Comparison of ENCODE assay signal across 8 cellular contexts in genomic region chr3:11367116-11367781, GRCh38.
DNase-seq lines count a peak whose midpoint lies in the region; ATAC-seq, FAIRE-seq and TF ChIP-seq lines count a peak whose summit lies in the region.

No MANE protein-coding gene starts in this region.

- H3K27ac ChIP-seq in kidney (ENCODE audit: low read depth in 2 of 2, low read length in 2 of 2), result peak overlapping the region; percentile 19 to 42
- peak overlapping the region in 18 of 21 experiments; percentile 12 to 78 (median 56) for H3K27ac ChIP-seq in skin epidermis

- no peak overlapping the region for H3K4me3 Mint-ChIP-seq in HFFc6

- no peaks in the 10 kb centered on the region for H3K9me3 ChIP-seq in kidney (ENCODE audit: control insufficient read depth in 1 of 2, low read length in 2 of 2)

- FAIRE-seq in kidney (lab: Jason Lieb, UNC), result no peak

- H3K27me3 Mint-ChIP-seq in HFFc6 (ENCODE audit: insufficient read depth), result no peaks in the 10 kb centered on the region; the same call in 1 of the 2 replicates

- ATAC-seq in GM18511 (IDR thresholded peaks at IDR 0.05; ENCODE audit: unreplicated experiment), result no peak

- intact Hi-C loops in kidney (cut with DNase I), result no loop called here

- no peaks in the 10 kb centered on the region for H3K9me3 Mint-ChIP-seq in HFFc6

- H3K4me1 ChIP-seq in kidney (ENCODE audit: control insufficient read depth in 1 of 2, insufficient read depth in 1 of 2, low read depth in 1 of 2, low read length in 2 of 2), result peaks cover 0 to 9% of the 10 kb centered on the region in 2 donors

- H3K4me1 Mint-ChIP-seq in HFFc6 (ENCODE audit: low read depth), result peaks cover 51% of the 10 kb centered on the region

- H3K36me3 Mint-ChIP-seq in HFFc6 (ENCODE audit: low read depth), result peaks cover 50% of the 10 kb centered on the region

- DNase-seq in HFFc6 (no peak), T47D (ENCODE audit: low read depth in 1 of 2, low spot score in 1 of 2) (peak; percentile 42 to 62), kidney (no peak), GDM1 (lab: John Stamatoyannopoulos, UW) (no peak), RKO (ENCODE audit: low spot score) (no peak)
- DNase-seq in effector CD8-positive, alpha-beta T cell (lab: John Stamatoyannopoulos, UW), result no peak

- in situ Hi-C loops in T47D (cut with HindIII; ENCODE audit: low pct_unique_long_range_greater_than_20kb, low sequenced_read_pairs), result no loop called here

- no peak for TF ChIP-seq CTCF in HFFc6 (IDR thresholded peaks at IDR 0.05)
- TF ChIP-seq CTCF in kidney (IDR thresholded peaks at IDR 0.05; ENCODE audit: borderline replicate concordance, extremely low read depth, insufficient read depth), result no peak

- peak overlapping the region; percentile 69 for H3K27ac Mint-ChIP-seq in HFFc6

- H3K4me3 ChIP-seq in kidney (ENCODE audit: low read length in 2 of 2) (no peak overlapping the region), skin epidermis (no peak overlapping the region)

- H3K9ac ChIP-seq in kidney (ENCODE audit: low read length in 2 of 2), result no peak overlapping the region

- peaks cover 6 to 21% of the 10 kb centered on the region in 2 donors for H3K36me3 ChIP-seq in kidney (ENCODE audit: control insufficient read depth in 1 of 2, insufficient read depth in 2 of 2, low read length in 2 of 2)

Comparison
In these comparisons a context has a peak if more than half of its experiments do, and no peak if none do; other contexts are left out.
1. DNase-seq: peak in T47D (2 of 2); none in HFFc6 (single experiment), kidney (single experiment), GDM1 (single experiment), RKO (single experiment) and effector CD8-positive, alpha-beta T cell (single experiment).